ENCODE assay signal across 1 cellular context in the genomic region with DNA sequence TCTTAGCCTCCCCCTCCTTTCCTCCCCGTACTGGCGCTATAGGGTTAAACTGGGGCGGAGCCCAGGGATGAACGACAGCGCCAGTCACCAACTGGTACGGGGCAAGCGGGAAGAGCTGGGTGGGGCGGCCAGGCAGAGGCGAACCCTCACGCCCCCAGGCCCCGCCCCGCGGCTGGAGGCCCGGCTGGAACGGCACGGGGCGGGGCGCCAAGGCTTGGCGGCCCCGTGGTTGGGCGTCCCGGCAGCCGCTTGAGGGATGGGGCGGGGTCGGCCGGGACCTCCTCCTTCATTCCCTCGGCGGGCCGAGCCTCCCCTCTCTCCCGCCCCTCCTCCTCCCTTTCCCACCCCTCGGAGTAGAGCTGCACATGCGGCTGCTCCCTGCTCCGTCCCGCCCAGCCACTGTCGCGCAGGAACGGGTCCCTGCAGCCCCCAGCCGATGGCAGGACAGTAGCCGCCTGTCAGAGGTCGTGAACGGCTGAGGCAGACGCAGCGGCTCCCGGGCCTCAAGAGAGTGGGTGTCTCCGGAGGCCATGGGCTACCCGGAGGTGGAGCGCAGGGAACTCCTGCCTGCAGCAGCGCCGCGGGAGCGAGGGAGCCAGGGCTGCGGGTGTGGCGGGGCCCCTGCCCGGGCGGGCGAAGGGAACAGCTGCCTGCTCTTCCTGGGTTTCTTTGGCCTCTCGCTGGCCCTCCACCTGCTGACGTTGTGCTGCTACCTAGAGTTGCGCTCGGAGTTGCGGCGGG.
TF ChIP-seq lines count a peak whose summit lies in the region.

EDA (plus strand) TSS at position 335 of the 741 bp plus-strand sequence.

TF ChIP-seq in HepG2, 621 proteins besides CTCF, POLR2A, EP300 and RAD21 (continued from another document and continues in another):
- TF ChIP-seq, protein P1, sequence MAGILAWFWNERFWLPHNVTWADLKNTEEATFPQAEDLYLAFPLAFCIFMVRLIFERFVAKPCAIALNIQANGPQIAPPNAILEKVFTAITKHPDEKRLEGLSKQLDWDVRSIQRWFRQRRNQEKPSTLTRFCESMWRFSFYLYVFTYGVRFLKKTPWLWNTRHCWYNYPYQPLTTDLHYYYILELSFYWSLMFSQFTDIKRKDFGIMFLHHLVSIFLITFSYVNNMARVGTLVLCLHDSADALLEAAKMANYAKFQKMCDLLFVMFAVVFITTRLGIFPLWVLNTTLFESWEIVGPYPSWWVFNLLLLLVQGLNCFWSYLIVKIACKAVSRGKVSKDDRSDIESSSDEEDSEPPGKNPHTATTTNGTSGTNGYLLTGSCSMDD (CRISPR knock-in tag; IDR thresholded peaks at IDR 0.05): no peak
- TF ChIP-seq, protein P2, sequence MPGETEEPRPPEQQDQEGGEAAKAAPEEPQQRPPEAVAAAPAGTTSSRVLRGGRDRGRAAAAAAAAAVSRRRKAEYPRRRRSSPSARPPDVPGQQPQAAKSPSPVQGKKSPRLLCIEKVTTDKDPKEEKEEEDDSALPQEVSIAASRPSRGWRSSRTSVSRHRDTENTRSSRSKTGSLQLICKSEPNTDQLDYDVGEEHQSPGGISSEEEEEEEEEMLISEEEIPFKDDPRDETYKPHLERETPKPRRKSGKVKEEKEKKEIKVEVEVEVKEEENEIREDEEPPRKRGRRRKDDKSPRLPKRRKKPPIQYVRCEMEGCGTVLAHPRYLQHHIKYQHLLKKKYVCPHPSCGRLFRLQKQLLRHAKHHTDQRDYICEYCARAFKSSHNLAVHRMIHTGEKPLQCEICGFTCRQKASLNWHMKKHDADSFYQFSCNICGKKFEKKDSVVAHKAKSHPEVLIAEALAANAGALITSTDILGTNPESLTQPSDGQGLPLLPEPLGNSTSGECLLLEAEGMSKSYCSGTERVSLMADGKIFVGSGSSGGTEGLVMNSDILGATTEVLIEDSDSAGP (CRISPR knock-in tag; IDR thresholded peaks at IDR 0.05; ENCODE audit: borderline replicate concordance): peak; percentile 36; the same call in 1 of the 2 replicates
- peak; percentile 68 for TF ChIP-seq RBFOX2 (IDR thresholded peaks at IDR 0.05; ENCODE audit: low read depth, low read length)
- no peak for TF ChIP-seq EED (CRISPR knock-in tag; IDR thresholded peaks at IDR 0.05)
- no peak for TF ChIP-seq ZNF335 (CRISPR knock-in tag; IDR thresholded peaks at IDR 0.05)
- TF ChIP-seq, protein P3, sequence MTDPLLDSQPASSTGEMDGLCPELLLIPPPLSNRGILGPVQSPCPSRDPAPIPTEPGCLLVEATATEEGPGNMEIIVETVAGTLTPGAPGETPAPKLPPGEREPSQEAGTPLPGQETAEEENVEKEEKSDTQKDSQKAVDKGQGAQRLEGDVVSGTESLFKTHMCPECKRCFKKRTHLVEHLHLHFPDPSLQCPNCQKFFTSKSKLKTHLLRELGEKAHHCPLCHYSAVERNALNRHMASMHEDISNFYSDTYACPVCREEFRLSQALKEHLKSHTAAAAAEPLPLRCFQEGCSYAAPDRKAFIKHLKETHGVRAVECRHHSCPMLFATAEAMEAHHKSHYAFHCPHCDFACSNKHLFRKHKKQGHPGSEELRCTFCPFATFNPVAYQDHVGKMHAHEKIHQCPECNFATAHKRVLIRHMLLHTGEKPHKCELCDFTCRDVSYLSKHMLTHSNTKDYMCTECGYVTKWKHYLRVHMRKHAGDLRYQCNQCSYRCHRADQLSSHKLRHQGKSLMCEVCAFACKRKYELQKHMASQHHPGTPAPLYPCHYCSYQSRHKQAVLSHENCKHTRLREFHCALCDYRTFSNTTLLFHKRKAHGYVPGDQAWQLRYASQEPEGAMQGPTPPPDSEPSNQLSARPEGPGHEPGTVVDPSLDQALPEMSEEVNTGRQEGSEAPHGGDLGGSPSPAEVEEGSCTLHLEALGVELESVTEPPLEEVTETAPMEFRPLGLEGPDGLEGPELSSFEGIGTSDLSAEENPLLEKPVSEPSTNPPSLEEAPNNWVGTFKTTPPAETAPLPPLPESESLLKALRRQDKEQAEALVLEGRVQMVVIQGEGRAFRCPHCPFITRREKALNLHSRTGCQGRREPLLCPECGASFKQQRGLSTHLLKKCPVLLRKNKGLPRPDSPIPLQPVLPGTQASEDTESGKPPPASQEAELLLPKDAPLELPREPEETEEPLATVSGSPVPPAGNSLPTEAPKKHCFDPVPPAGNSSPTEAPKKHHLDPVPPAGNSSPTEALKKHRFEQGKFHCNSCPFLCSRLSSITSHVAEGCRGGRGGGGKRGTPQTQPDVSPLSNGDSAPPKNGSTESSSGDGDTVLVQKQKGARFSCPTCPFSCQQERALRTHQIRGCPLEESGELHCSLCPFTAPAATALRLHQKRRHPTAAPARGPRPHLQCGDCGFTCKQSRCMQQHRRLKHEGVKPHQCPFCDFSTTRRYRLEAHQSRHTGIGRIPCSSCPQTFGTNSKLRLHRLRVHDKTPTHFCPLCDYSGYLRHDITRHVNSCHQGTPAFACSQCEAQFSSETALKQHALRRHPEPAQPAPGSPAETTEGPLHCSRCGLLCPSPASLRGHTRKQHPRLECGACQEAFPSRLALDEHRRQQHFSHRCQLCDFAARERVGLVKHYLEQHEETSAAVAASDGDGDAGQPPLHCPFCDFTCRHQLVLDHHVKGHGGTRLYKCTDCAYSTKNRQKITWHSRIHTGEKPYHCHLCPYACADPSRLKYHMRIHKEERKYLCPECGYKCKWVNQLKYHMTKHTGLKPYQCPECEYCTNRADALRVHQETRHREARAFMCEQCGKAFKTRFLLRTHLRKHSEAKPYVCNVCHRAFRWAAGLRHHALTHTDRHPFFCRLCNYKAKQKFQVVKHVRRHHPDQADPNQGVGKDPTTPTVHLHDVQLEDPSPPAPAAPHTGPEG (CRISPR knock-in tag; IDR thresholded peaks at IDR 0.05): 0 out of 2 replicates have a peak, but pooled peaks have one; percentile 27
- TF ChIP-seq MAZ (IDR thresholded peaks at IDR 0.05; ENCODE audit: borderline replicate concordance, low read depth, low read length): peak; percentile 28; the same call in 1 of the 2 replicates
- no peak for TF ChIP-seq MAZ (CRISPR knock-in tag; IDR thresholded peaks at IDR 0.05; ENCODE audit: low read depth)
- no peak for TF ChIP-seq U2AF1 (optimal IDR thresholded peaks at IDR 0.05; ENCODE audit: low read depth, low read length)
- no peak for TF ChIP-seq FOXM1 (CRISPR knock-in tag; IDR thresholded peaks at IDR 0.05)
- no peak for TF ChIP-seq FOXO4 (CRISPR knock-in tag; conservative IDR thresholded peaks at IDR 0.05)
- TF ChIP-seq PBX3 (CRISPR knock-in tag; IDR thresholded peaks at IDR 0.05; ENCODE audit: borderline replicate concordance): no peak
- TF ChIP-seq BRD4 (CRISPR knock-in tag; IDR thresholded peaks at IDR 0.05): no peak
- TF ChIP-seq SIN3A (IDR thresholded peaks at IDR 0.05; ENCODE audit: borderline replicate concordance, low read depth, low read length): no peak; the same call in 1 of the 2 replicates
- no peak for TF ChIP-seq ZNF10 (CRISPR knock-in tag; IDR thresholded peaks at IDR 0.05; ENCODE audit: borderline replicate concordance, low read depth)
- TF ChIP-seq FIP1L1 (IDR thresholded peaks at IDR 0.05; ENCODE audit: borderline replicate concordance, insufficient read depth, low read depth, low read length): no peak
- no peak for TF ChIP-seq TCF12 (IDR thresholded peaks at IDR 0.05)
- TF ChIP-seq TCF12 (CRISPR knock-in tag; IDR thresholded peaks at IDR 0.05): no peak
- TF ChIP-seq, protein P4, sequence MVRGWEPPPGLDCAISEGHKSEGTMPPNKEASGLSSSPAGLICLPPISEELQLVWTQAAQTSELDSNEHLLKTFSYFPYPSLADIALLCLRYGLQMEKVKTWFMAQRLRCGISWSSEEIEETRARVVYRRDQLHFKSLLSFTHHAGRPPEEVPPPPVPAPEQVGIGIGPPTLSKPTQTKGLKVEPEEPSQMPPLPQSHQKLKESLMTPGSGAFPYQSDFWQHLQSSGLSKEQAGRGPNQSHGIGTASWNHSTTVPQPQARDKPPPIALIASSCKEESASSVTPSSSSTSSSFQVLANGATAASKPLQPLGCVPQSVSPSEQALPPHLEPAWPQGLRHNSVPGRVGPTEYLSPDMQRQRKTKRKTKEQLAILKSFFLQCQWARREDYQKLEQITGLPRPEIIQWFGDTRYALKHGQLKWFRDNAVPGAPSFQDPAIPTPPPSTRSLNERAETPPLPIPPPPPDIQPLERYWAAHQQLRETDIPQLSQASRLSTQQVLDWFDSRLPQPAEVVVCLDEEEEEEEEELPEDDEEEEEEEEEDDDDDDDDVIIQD (CRISPR knock-in tag; IDR thresholded peaks at IDR 0.05; ENCODE audit: low read depth): no peak
- no peak for TF ChIP-seq ZNF367 (CRISPR knock-in tag; IDR thresholded peaks at IDR 0.05; ENCODE audit: borderline replicate concordance)
- TF ChIP-seq, protein P5, sequence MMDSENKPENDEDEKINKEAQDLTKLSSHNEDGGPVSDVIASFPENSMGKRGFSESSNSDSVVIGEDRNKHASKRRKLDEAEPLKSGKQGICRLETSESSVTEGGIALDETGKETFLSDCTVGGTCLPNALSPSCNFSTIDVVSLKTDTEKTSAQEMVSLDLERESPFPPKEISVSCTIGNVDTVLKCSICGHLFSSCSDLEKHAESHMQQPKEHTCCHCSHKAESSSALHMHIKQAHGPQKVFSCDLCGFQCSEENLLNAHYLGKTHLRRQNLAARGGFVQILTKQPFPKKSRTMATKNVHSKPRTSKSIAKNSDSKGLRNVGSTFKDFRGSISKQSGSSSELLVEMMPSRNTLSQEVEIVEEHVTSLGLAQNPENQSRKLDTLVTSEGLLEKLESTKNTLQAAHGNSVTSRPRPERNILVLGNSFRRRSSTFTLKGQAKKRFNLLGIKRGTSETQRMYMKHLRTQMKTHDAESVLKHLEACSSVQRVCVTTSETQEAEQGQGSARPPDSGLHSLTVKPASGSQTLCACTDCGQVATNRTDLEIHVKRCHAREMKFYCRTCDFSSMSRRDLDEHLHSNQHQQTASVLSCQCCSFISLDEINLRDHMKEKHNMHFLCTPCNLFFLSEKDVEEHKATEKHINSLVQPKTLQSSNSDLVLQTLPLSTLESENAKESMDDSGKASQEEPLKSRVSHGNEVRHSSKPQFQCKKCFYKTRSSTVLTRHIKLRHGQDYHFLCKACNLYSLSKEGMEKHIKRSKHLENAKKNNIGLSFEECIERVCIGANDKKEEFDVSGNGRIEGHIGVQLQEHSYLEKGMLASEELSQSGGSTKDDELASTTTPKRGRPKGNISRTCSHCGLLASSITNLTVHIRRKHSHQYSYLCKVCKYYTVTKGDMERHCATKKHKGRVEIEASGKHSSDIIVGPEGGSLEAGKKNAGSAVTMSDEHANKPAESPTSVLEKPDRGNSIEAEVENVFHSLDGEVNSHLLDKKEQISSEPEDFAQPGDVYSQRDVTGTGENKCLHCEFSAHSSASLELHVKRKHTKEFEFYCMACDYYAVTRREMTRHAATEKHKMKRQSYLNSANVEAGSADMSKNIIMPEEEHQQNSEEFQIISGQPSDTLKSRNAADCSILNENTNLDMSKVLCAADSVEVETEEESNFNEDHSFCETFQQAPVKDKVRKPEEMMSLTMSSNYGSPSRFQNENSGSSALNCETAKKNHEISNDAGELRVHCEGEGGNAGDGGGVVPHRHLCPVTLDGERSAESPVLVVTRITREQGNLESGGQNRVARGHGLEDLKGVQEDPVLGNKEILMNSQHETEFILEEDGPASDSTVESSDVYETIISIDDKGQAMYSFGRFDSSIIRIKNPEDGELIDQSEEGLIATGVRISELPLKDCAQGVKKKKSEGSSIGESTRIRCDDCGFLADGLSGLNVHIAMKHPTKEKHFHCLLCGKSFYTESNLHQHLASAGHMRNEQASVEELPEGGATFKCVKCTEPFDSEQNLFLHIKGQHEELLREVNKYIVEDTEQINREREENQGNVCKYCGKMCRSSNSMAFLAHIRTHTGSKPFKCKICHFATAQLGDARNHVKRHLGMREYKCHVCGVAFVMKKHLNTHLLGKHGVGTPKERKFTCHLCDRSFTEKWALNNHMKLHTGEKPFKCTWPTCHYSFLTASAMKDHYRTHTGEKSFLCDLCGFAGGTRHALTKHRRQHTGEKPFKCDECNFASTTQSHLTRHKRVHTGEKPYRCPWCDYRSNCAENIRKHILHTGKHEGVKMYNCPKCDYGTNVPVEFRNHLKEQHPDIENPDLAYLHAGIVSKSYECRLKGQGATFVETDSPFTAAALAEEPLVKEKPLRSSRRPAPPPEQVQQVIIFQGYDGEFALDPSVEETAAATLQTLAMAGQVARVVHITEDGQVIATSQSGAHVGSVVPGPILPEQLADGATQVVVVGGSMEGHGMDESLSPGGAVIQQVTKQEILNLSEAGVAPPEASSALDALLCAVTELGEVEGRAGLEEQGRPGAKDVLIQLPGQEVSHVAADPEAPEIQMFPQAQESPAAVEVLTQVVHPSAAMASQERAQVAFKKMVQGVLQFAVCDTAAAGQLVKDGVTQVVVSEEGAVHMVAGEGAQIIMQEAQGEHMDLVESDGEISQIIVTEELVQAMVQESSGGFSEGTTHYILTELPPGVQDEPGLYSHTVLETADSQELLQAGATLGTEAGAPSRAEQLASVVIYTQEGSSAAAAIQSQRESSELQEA (CRISPR knock-in tag; IDR thresholded peaks at IDR 0.05; ENCODE audit: not compliant biosample characterization): no peak
- TF ChIP-seq NFKB2 (CRISPR knock-in tag; IDR thresholded peaks at IDR 0.05; ENCODE audit: borderline replicate concordance): no peak
- TF ChIP-seq HDAC1 (CRISPR knock-in tag; IDR thresholded peaks at IDR 0.05): peak; percentile 64; the same call in 1 of the 2 replicates
- no peak for TF ChIP-seq GLI4 (CRISPR knock-in tag; IDR thresholded peaks at IDR 0.05; ENCODE audit: borderline replicate concordance)
- TF ChIP-seq PCBP1 (IDR thresholded peaks at IDR 0.05; ENCODE audit: borderline replicate concordance, low read depth, low read length): no peak
- no peak for TF ChIP-seq NCOR1 (IDR thresholded peaks at IDR 0.05; ENCODE audit: borderline replicate concordance, low read length)
- TF ChIP-seq ZKSCAN8 (CRISPR knock-in tag; IDR thresholded peaks at IDR 0.05; ENCODE audit: borderline replicate concordance): no peak
- TF ChIP-seq HCFC1 (IDR thresholded peaks at IDR 0.05; ENCODE audit: low read depth, low read length): no peak
- TF ChIP-seq AGO1 (IDR thresholded peaks at IDR 0.05; ENCODE audit: low read depth, low read length, poor library complexity, severe bottlenecking): no peak
- TF ChIP-seq TCF7 (IDR thresholded peaks at IDR 0.05; ENCODE audit: low read depth): no peak
